ENCODE assay signal across 13 cellular contexts in the genomic region with DNA sequence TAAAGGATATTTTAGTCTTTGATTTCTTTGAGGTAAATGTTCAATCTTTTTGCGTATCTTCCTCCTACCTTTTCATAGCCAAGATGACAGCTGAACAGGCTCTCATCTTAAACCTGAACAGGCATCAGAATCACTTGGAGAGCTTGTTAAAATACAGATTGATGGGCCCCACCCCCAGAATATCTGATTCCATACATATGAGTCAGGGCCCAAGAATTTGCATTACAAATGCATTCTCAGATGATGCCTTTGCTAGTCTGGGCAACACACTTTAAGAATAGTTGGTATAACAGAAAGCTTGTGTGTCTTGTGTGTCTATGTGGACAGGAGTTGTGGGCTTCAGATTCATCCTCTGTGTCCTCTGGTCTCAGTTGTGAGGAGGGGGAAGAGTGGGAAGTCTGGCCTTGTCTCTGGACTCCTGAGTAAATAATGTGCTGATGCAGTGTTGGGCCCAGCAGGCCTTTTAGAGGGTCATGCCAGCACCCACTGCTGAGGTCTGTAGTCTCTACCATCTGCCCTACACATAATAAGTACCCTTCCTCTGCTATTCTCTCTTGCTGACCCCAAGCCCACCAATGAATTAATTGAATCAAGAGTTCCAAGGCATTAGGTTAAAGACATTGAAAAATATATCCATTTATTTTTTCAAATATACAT. TPM values are rescaled to one million over a fixed set of nuclear protein-coding genes. Genes with fewer than 3 reads are reported as not detected.
DNase-seq lines count a peak whose midpoint lies in the region; ATAC-seq and TF ChIP-seq lines count a peak whose summit lies in the region.
"Had no signal": no experiment of that assay in that cellular context is flagged by ENCODE, and none has a peak within 500 bp of the region (broad histone marks: within the 10 kb centered on the region; RNA-seq: fewer than 3 reads in every experiment).

No MANE protein-coding gene starts in this region.

- DNase-seq in MCF 10A (ENCODE audit: unreplicated experiment) (peak; percentile 71), breast epithelium (ENCODE audit: low spot score in 2 of 2) (no peak), amniotic epithelial cell (ENCODE audit: low read depth) (peak; percentile 76), foreskin melanocyte (peak; percentile 60), NCI-H526 (lab: John Stamatoyannopoulos, UW) (no peak), NK-92 (lab: John Stamatoyannopoulos, UW; ENCODE audit: unreplicated experiment) (no peak), T-helper 1 cell (no peak)
- no peak for DNase-seq in stimulated activated naive CD8-positive, alpha-beta T cell treated with anti-CD3 and anti-CD28 coated beads, Interleukin-15, amount 100 ng/mL, for 72 hours
- DNase-seq: 8988T; activated CD8-positive, alpha-beta memory T cell treated with anti-CD3 and anti-CD28 coated beads, Interleukin-2, amount 50 U/mL, for 48 hours; NCI-H446 treated with DMSO at 0.1 percent for 48 hours had no signal

- intact Hi-C loops in MCF 10A (cut with micrococcal nuclease) = loop anchor here (10.0 kb wide), 1 partner anchor 72 kb away; no protein-coding TSS in a partner anchor
- intact Hi-C loops in breast epithelium (cut with DNase I; ENCODE audit: low total_unique reads) = loop anchor here (10.0 kb wide), 1 partner anchor 162 kb away; no protein-coding TSS in a partner anchor

- H3K36me3 ChIP-seq in breast epithelium = no peaks in the 10 kb centered on the region

- no peak overlapping the region for H3K27ac ChIP-seq in breast epithelium

- ATAC-seq in stimulated activated naive CD8-positive, alpha-beta T cell treated with anti-CD3 and anti-CD28 coated beads, Interleukin-15, amount 100 ng/mL, for 72 hours = no peak

- peaks cover 37% of the 10 kb centered on the region for H3K36me3 Mint-ChIP-seq in MCF 10A (ENCODE audit: insufficient read depth, unreplicated experiment)

- POLR2A ChIA-PET in MCF 10A (lab: Yijun Ruan, JAX) = interaction anchor here (0.6 to 3.2 kb wide), 14 partner anchors 15 to 486 kb away, joined by 3 to 16 read pairs (median 4); no protein-coding TSS in a partner anchor

- peak overlapping the region; percentile 95 for H3K27ac Mint-ChIP-seq in MCF 10A (ENCODE audit: low read depth, unreplicated experiment)
- H3K27ac Mint-ChIP-seq in stimulated activated naive CD8-positive, alpha-beta T cell treated with anti-CD3 and anti-CD28 coated beads, Interleukin-15, amount 100 ng/mL, for 72 hours = peak overlapping the region in 1 of 2 donors; percentile 34
- H3K27ac Mint-ChIP-seq: T-helper 1 cell treated with Interleukin-12 subunit alpha and Interleukin-12 subunit beta and Interleukin-4 antibody, amounts not matched to agents 30 μg/mL and 1 μg/mL, for 36 hours had no signal

- peaks cover 7% of the 10 kb centered on the region for H3K9me3 Mint-ChIP-seq in MCF 10A (ENCODE audit: unreplicated experiment)
- no peaks in the 10 kb centered on the region for H3K9me3 Mint-ChIP-seq in stimulated activated naive CD8-positive, alpha-beta T cell treated with anti-CD3 and anti-CD28 coated beads, Interleukin-15, amount 100 ng/mL, for 72 hours
- H3K9me3 Mint-ChIP-seq: T-helper 1 cell treated with Interleukin-12 subunit alpha and Interleukin-12 subunit beta and Interleukin-4 antibody, amounts not matched to agents 30 μg/mL and 1 μg/mL, for 36 hours had no signal

- no peaks in the 10 kb centered on the region for H3K27me3 ChIP-seq in breast epithelium

- TSS peak; percentile 80 for BruUV-seq in MCF 10A (replicated peaks; lab: Mats Ljungman, UMichigan)

- H3K4me1 Mint-ChIP-seq in MCF 10A (ENCODE audit: insufficient read depth, unreplicated experiment) = peaks cover 31% of the 10 kb centered on the region
- no peaks in the 10 kb centered on the region for H3K4me1 Mint-ChIP-seq in stimulated activated naive CD8-positive, alpha-beta T cell treated with anti-CD3 and anti-CD28 coated beads, Interleukin-15, amount 100 ng/mL, for 72 hours

- H3K27me3 Mint-ChIP-seq in MCF 10A (ENCODE audit: insufficient read depth, unreplicated experiment) = no peaks in the 10 kb centered on the region
- H3K27me3 Mint-ChIP-seq in stimulated activated naive CD8-positive, alpha-beta T cell treated with anti-CD3 and anti-CD28 coated beads, Interleukin-15, amount 100 ng/mL, for 72 hours = no peaks in the 10 kb centered on the region

- no peak for TF ChIP-seq POLR2A in breast epithelium (IDR thresholded peaks at IDR 0.05)

- CTCF ChIA-PET in MCF 10A (lab: Yijun Ruan, JAX) = interaction anchor here (0.7 to 8.1 kb wide), 7 partner anchors 7 to 161 kb away, joined by 3 to 124 read pairs (median 4); no protein-coding TSS in a partner anchor

- TF ChIP-seq CTCF in MCF 10A (IDR thresholded peaks at IDR 0.05; ENCODE audit: unreplicated experiment) (no peak), breast epithelium (IDR thresholded peaks at IDR 0.05) (no peak)

- no peaks in the 10 kb centered on the region for H3K4me1 ChIP-seq in breast epithelium

- H3K4me3 ChIP-seq in breast epithelium = no peak overlapping the region

- H3K4me3 Mint-ChIP-seq in MCF 10A (ENCODE audit: unreplicated experiment) = no peak overlapping the region
- no peak overlapping the region for H3K4me3 Mint-ChIP-seq in stimulated activated naive CD8-positive, alpha-beta T cell treated with anti-CD3 and anti-CD28 coated beads, Interleukin-15, amount 100 ng/mL, for 72 hours
- H3K4me3 Mint-ChIP-seq: nephron; T-helper 1 cell treated with Interleukin-12 subunit alpha and Interleukin-12 subunit beta and Interleukin-4 antibody, amounts not matched to agents 30 μg/mL and 1 μg/mL, for 36 hours had no signal

- H3K9me3 ChIP-seq in breast epithelium = no peaks in the 10 kb centered on the region

RNA-seq across cellular contexts. Expression of a gene that starts 43.1 kb away (rescaled TPM):
- total RNA-seq in MCF 10A (2022) = 20.3 and 20.6 TPM in 2 replicates
- total RNA-seq in breast epithelium = 10 to 100 TPM in 1 of 3 donors, 1 to 10 TPM in 2; 5.6 to 10.1 (median 7.5) TPM

RNA-seq across cellular contexts. Expression of a gene that starts 43.2 kb away (rescaled TPM):
- total RNA-seq in MCF 10A (2022) (60.8 and 68.5 TPM in 2 replicates), breast epithelium (10 to 100 TPM; 47.8 to 71.3 (median 51.8) TPM)

Comparison
In these comparisons a context has a peak if more than half of its experiments do, and no peak if none do; other contexts are left out.
1. DNase-seq: peak in MCF 10A (single experiment), amniotic epithelial cell (single experiment) and foreskin melanocyte (single experiment); none in breast epithelium (0 of 2), NCI-H526 (0 of 2), NK-92 (single experiment), T-helper 1 cell (0 of 5) and stimulated activated naive CD8-positive, alpha-beta T cell treated with anti-CD3 and anti-CD28 coated beads, Interleukin-15, amount 100 ng/mL, for 72 hours (0 of 2).